In genomic region chr11:78516281-78516680, GRCh38 we compare ENCODE assay signal across 24 cellular contexts.
"Had no signal": no experiment of that assay in that cellular context is flagged by ENCODE, and none has a peak within 500 bp of the region (broad histone marks: within the 10 kb centered on the region; RNA-seq: fewer than 3 reads in every experiment).

No MANE protein-coding gene starts in this region.

- H3K27me3 ChIP-seq: dorsolateral prefrontal cortex, esophagus muscularis mucosa, foreskin keratinocyte, gastroesophageal sphincter, heart left ventricle, hepatocyte, left lung had no signal

- H3K9me3 ChIP-seq: esophagus muscularis mucosa, gastroesophageal sphincter, lower lobe of right lung, mucosa of descending colon had no signal

- H2AFZ ChIP-seq: hepatocyte had no signal

- H3K4me1 Mint-ChIP-seq: immature natural killer cell, naive B cell had no signal

- H3K27me3 Mint-ChIP-seq: naive B cell; naive thymus-derived CD8-positive, alpha-beta T cell had no signal

- H3K4me3 ChIP-seq: coronary artery, dorsolateral prefrontal cortex, esophagus muscularis mucosa, gastroesophageal sphincter, heart left ventricle, hepatocyte, left lung, lower lobe of right lung, mucosa of descending colon had no signal

- H3K27ac Mint-ChIP-seq: immature natural killer cell; mesothelial cell of epicardium; naive thymus-derived CD8-positive, alpha-beta T cell had no signal

- H3K4me2 ChIP-seq: hepatocyte had no signal

- H3K27ac ChIP-seq: coronary artery, dorsolateral prefrontal cortex, esophagus muscularis mucosa, foreskin keratinocyte, gastroesophageal sphincter, heart left ventricle, hepatocyte, left lung, lower lobe of right lung had no signal

- DNase-seq: dermis blood vessel endothelial cell; dorsolateral prefrontal cortex; effector CD4-positive, alpha-beta T cell; effector memory CD4-positive, alpha-beta T cell; foreskin keratinocyte; heart left ventricle; hypothalamus; immature natural killer cell; islet precursor cell; kidney; kidney glomerular epithelial cell; left colon; left lung; left ventricle myocardium superior; lower lobe of right lung; mesenchymal stem cell; mucosa of descending colon; naive B cell; naive thymus-derived CD8-positive, alpha-beta T cell had no signal

- H3K4me3 Mint-ChIP-seq: immature natural killer cell; mesothelial cell of epicardium; naive B cell; naive thymus-derived CD8-positive, alpha-beta T cell had no signal

- H3K9me3 Mint-ChIP-seq: naive B cell had no signal

- H3K4me1 ChIP-seq: foreskin keratinocyte, left lung, lower lobe of right lung had no signal

- ATAC-seq: foreskin keratinocyte; gastroesophageal sphincter; heart left ventricle; left colon; left lung; left ventricle myocardium superior; lower lobe of right lung; mucosa of descending colon; naive thymus-derived CD8-positive, alpha-beta T cell had no signal

- H3K36me3 ChIP-seq: esophagus muscularis mucosa, gastroesophageal sphincter, heart left ventricle, left lung, lower lobe of right lung had no signal

- H3K79me2 ChIP-seq: hepatocyte had no signal
